ENCODE assay signal across 8 cellular contexts in the genomic region with DNA sequence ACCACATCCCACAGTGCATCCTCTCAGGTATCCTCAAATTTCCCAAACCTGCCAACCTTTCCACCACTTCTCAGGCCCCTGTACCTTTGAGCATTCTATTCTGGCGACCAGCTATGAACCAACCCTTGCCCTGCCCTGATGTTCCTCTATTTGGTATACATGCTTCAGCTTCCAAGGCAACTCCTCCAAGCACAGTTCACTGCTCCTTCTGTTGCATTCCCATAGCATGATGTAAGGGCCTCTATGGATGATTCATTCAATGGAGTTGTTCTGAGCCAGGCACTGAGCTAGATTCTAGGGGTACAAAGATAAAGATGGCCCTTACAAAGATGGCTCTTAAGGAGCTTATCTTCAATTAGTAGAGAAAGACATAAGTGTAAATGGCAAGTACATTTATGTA. TPM values are rescaled to one million over a fixed set of nuclear protein-coding genes. Genes with fewer than 3 reads are reported as not detected.
A peak's percentile ranks its signal among the peaks of the same experiment; 100 is the strongest.
DNase-seq lines count a peak whose midpoint lies in the region; ATAC-seq, FAIRE-seq and TF ChIP-seq lines count a peak whose summit lies in the region.
"Not testable (repeated sequence)": the region's sequence is repeated elsewhere in the genome, so short reads cannot be mapped to it uniquely, and the experiment has no call there.

No MANE protein-coding gene starts in this region.

- not testable (repeated sequence) for H2AFZ ChIP-seq in astrocyte (ENCODE audit: low read depth, low read length); mesenchymal stem cell (ENCODE audit: low read depth, low read length)

- not testable (repeated sequence) for BruUV-seq in Calu3 (replicated peaks; lab: Mats Ljungman, UMichigan)

- not testable (repeated sequence) for H3K18ac ChIP-seq in mesenchymal stem cell (ENCODE audit: low read depth in 1 of 2, low read length in 2 of 2)

- not testable (repeated sequence) for H3K4ac ChIP-seq in mesenchymal stem cell (ENCODE audit: low read depth in 1 of 2, low read length in 2 of 2)

- not testable (repeated sequence) for H3K14ac ChIP-seq in mesenchymal stem cell (ENCODE audit: low read length in 2 of 2)

- not testable (repeated sequence) for H3K4me1 ChIP-seq in astrocyte (ENCODE audit: insufficient read depth, low read length); right cardiac atrium (ENCODE audit: control insufficient read depth, insufficient read depth, low read length); mesenchymal stem cell (ENCODE audit: control insufficient read depth, insufficient read depth, low read depth, low read length); upper lobe of left lung

- not testable (repeated sequence) for H3K36me3 Mint-ChIP-seq in Calu3 (ENCODE audit: insufficient read depth, unreplicated experiment); HFFc6 (ENCODE audit: low read depth); astrocyte (ENCODE audit: low read depth, unreplicated experiment); dendritic cell treated with granulocyte-macrophage colony-stimulating factor and Interleukin-4, amounts not matched to agents 40 ng/mL and 50 ng/mL, for 4 days (ENCODE audit: low read depth)

- TF ChIP-seq EP300 in upper lobe of left lung (IDR thresholded peaks at IDR 0.05) = not testable (repeated sequence)

- not testable (repeated sequence) for H3K27me3 ChIP-seq in astrocyte (ENCODE audit: insufficient read depth, low read length); right cardiac atrium (ENCODE audit: control insufficient read depth, insufficient read depth); mesenchymal stem cell (ENCODE audit: control insufficient read depth in 1 of 2, insufficient read depth in 1 of 2, low read length in 2 of 2); upper lobe of left lung

- not testable (repeated sequence) for H4K20me1 ChIP-seq in astrocyte (ENCODE audit: insufficient read depth, low read length)

- not testable (repeated sequence) for H3K27me3 Mint-ChIP-seq in Calu3 (ENCODE audit: unreplicated experiment); HFFc6 (ENCODE audit: insufficient read depth); astrocyte (ENCODE audit: low read depth, unreplicated experiment); dendritic cell treated with granulocyte-macrophage colony-stimulating factor and Interleukin-4, amounts not matched to agents 40 ng/mL and 50 ng/mL, for 4 days

- H2BK12ac ChIP-seq in mesenchymal stem cell (ENCODE audit: low read length in 2 of 2) = not testable (repeated sequence)

- not testable (repeated sequence) for H4K91ac ChIP-seq in mesenchymal stem cell (ENCODE audit: low read length)

- not testable (repeated sequence) for H3K36me3 ChIP-seq in astrocyte (ENCODE audit: insufficient read depth, low read length); mesenchymal stem cell (ENCODE audit: control insufficient read depth in 1 of 2, insufficient read depth in 2 of 2, low read depth in 1 of 2, low read length in 2 of 2); upper lobe of left lung

- not testable (repeated sequence) for H3K9me3 Mint-ChIP-seq in Calu3 (ENCODE audit: low read depth, unreplicated experiment); HFFc6; astrocyte (ENCODE audit: unreplicated experiment); dendritic cell treated with granulocyte-macrophage colony-stimulating factor and Interleukin-4, amounts not matched to agents 40 ng/mL and 50 ng/mL, for 4 days

- not testable (repeated sequence) for TF ChIP-seq CTCF in Calu3 (IDR thresholded peaks at IDR 0.05; ENCODE audit: unreplicated experiment); HFFc6 (IDR thresholded peaks at IDR 0.05); astrocyte (IDR thresholded peaks at IDR 0.05; ENCODE audit: insufficient read depth, low read depth, low read length); upper lobe of left lung (IDR thresholded peaks at IDR 0.05)

- not testable (repeated sequence) for H3K4me3 ChIP-seq in astrocyte (ENCODE audit: insufficient read depth, low read depth, low read length); right cardiac atrium (ENCODE audit: low read length); mesenchymal stem cell (ENCODE audit: insufficient read depth in 1 of 2, low read depth in 1 of 2, low read length in 2 of 2); upper lobe of left lung

- not testable (repeated sequence) for H3K9me3 ChIP-seq in astrocyte (ENCODE audit: insufficient read depth, low read depth, low read length); right cardiac atrium (ENCODE audit: control insufficient read depth, low read length); mesenchymal stem cell (ENCODE audit: control insufficient read depth, low read length); upper lobe of left lung

- intact Hi-C loops in Calu3 (cut with micrococcal nuclease; ENCODE audit: unreplicated experiment); dendritic cell treated with granulocyte-macrophage colony-stimulating factor and Interleukin-4, amounts not matched to agents 40 ng/mL and 50 ng/mL, for 4 days (cut with micrococcal nuclease); right cardiac atrium (cut with DNase I): not testable (repeated sequence)

- H3K23ac ChIP-seq in mesenchymal stem cell (ENCODE audit: low read length in 2 of 2) = not testable (repeated sequence)

- H3K4me1 Mint-ChIP-seq in Calu3 (ENCODE audit: low read depth, unreplicated experiment); astrocyte (ENCODE audit: low read depth, unreplicated experiment); dendritic cell treated with granulocyte-macrophage colony-stimulating factor and Interleukin-4, amounts not matched to agents 40 ng/mL and 50 ng/mL, for 4 days (ENCODE audit: low read depth): not testable (repeated sequence)
- peaks cover 21% of the 10 kb centered on the region for H3K4me1 Mint-ChIP-seq in HFFc6 (ENCODE audit: low read depth)

- H3K4me3 Mint-ChIP-seq in Calu3 (ENCODE audit: low read depth, unreplicated experiment); HFFc6; astrocyte (ENCODE audit: unreplicated experiment); dendritic cell treated with granulocyte-macrophage colony-stimulating factor and Interleukin-4, amounts not matched to agents 40 ng/mL and 50 ng/mL, for 4 days: not testable (repeated sequence)

- no CpG with 5 or more reads among the region's 1 CpG for WGBS in right cardiac atrium
- WGBS in mesenchymal stem cell = no CpG with 5 or more reads among the region's 1 CpG
- WGBS in upper lobe of left lung, 2 donors = no CpG with 5 or more reads among the region's 1 CpG

- H4K8ac ChIP-seq in mesenchymal stem cell (ENCODE audit: low read length) = not testable (repeated sequence)

- not testable (repeated sequence) for H3K4me2 ChIP-seq in astrocyte (ENCODE audit: low read length); mesenchymal stem cell (ENCODE audit: low read length, poor library complexity, severe bottlenecking)

- not testable (repeated sequence) for H3K79me2 ChIP-seq in astrocyte (ENCODE audit: insufficient read depth, low read length)

- H2BK120ac ChIP-seq in mesenchymal stem cell (ENCODE audit: low read depth, low read length) = not testable (repeated sequence)

- ATAC-seq in right cardiac atrium (peak; percentile 28 to 31), upper lobe of left lung (ENCODE audit: low FRiP score in 2 of 2) (peak; percentile 80 to 83)

- TF ChIP-seq POLR2A in upper lobe of left lung (IDR thresholded peaks at IDR 0.05) = not testable (repeated sequence)

- not testable (repeated sequence) for DNase-seq in Calu3; RCC 7860 (ENCODE audit: low spot score); astrocyte (ENCODE audit: low read depth); right cardiac atrium; mesenchymal stem cell; upper lobe of left lung
- peak; percentile 77 for DNase-seq in HFFc6

- H3K27ac Mint-ChIP-seq in Calu3 (ENCODE audit: unreplicated experiment) (peak overlapping the region; percentile 60), HFFc6 (peak overlapping the region; percentile 99), astrocyte (ENCODE audit: unreplicated experiment) (peak overlapping the region; percentile 99)
- H3K27ac Mint-ChIP-seq in dendritic cell treated with granulocyte-macrophage colony-stimulating factor and Interleukin-4, amounts not matched to agents 40 ng/mL and 50 ng/mL, for 4 days = peak overlapping the region; percentile 59

- not testable (repeated sequence) for H2BK15ac ChIP-seq in mesenchymal stem cell (ENCODE audit: low read depth, poor library complexity, severe bottlenecking)

- H3K79me1 ChIP-seq in mesenchymal stem cell (replicated peaks; ENCODE audit: low read length, poor library complexity, severe bottlenecking) = not testable (repeated sequence)

- not testable (repeated sequence) for H3K27ac ChIP-seq in astrocyte (ENCODE audit: low read depth, low read length); right cardiac atrium (ENCODE audit: low read length); mesenchymal stem cell (ENCODE audit: low read length, poor library complexity, severe bottlenecking); upper lobe of left lung

- not testable (repeated sequence) for H2AK5ac ChIP-seq in mesenchymal stem cell (ENCODE audit: low read length, severe bottlenecking)

- H2BK5ac ChIP-seq in mesenchymal stem cell (ENCODE audit: low read depth, low read length, poor library complexity, severe bottlenecking) = not testable (repeated sequence)

- H3K9ac ChIP-seq in astrocyte (ENCODE audit: low read length) = not testable (repeated sequence)
- peak overlapping the region; percentile 65 for H3K9ac ChIP-seq in mesenchymal stem cell (ENCODE audit: low read length)

- CTCF ChIA-PET in Calu3 (lab: Charles Lee) = not testable (repeated sequence)

- peak; percentile 78 for FAIRE-seq in RCC 7860 (lab: Jason Lieb, UNC)
- FAIRE-seq in astrocyte (lab: Jason Lieb, UNC) = not testable (repeated sequence)

RNA-seq across cellular contexts. Expression of a gene that starts 21.4 kb away (rescaled TPM):
- total RNA-seq in Calu3 (2022) = 72.6 and 79.6 TPM in 2 replicates
- 100 to 1,000 TPM; 122 to 147 (median 134) TPM for total RNA-seq in HFFc6 (2021; fragmentation: NEBNext Ultra II Directional; extraction: Animal tissue kit (Norgen Biotek cat#: 25700))
- 194 and 213 TPM in 2 replicates for total RNA-seq in astrocyte
- total RNA-seq in right cardiac atrium = 10 to 100 TPM; 36.3 to 65.7 (median 42.1) TPM
- polyA plus RNA-seq in right cardiac atrium = 6.6 TPM
- 28.0 TPM for polyA plus RNA-seq in mesenchymal stem cell (2013, experiment 1 of 2)
- polyA plus RNA-seq in mesenchymal stem cell (2013, experiment 2 of 2) = 27.2 TPM
- total RNA-seq in upper lobe of left lung = 100 to 1,000 TPM in 2 of 6 donors, 10 to 100 TPM in 4; 71.0 to 119 (median 89.1) TPM
